Comparison of ENCODE assay signal across 8 cellular contexts in genomic region chr2:30147715-30148611, GRCh38. TPM values are rescaled to one million over a fixed set of nuclear protein-coding genes. Genes with fewer than 3 reads are reported as not detected.
DNase-seq lines count a peak whose midpoint lies in the region; ATAC-seq and TF ChIP-seq lines count a peak whose summit lies in the region.

No MANE protein-coding gene starts in this region.

- H3K4me1 ChIP-seq in ES-I3 (ENCODE audit: insufficient read depth, low read length) (peaks cover 30% of the 10 kb centered on the region), HCT116 (ENCODE audit: control insufficient read depth in 1 of 2, insufficient read depth in 2 of 2, low read length in 2 of 2) (peaks cover 22 to 23% of the 10 kb centered on the region in 2 experiments), mammary epithelial cell (ENCODE audit: insufficient read depth, low read length) (peaks cover 30% of the 10 kb centered on the region)

- H3K36me3 ChIP-seq in ES-I3 (ENCODE audit: insufficient read depth, low read length) (0 out of 2 replicates have a peak, but pooled peaks cover 5% of the 10 kb centered on the region), HCT116 (ENCODE audit: control insufficient read depth in 1 of 2, insufficient read depth in 2 of 2, low read length in 2 of 2) (0 out of 4 replicates have a peak, but pooled peaks cover 0 to 2% of the 10 kb centered on the region in 2 experiments), mammary epithelial cell (ENCODE audit: insufficient read depth, low read length) (peaks cover 3% of the 10 kb centered on the region)

- H3K9me2 ChIP-seq in HCT116 (ENCODE audit: insufficient read depth): no peaks in the 10 kb centered on the region

- CTCF ChIA-PET in HCT116 (lab: Charles Lee): interaction anchor here (0.8 to 3.3 kb wide), 4 partner anchors 10 to 564 kb away, joined by 3 to 25 read pairs (median 4); no protein-coding TSS in a partner anchor
- CTCF ChIA-PET in mammary epithelial cell (lab: Charles Lee; ENCODE audit: low non-redundant PET): interaction anchor here (0.6 kb wide), 2 partner anchors 21 to 35 kb away, joined by 3 to 8 read pairs; no protein-coding TSS in a partner anchor

- H3K27ac ChIP-seq in HCT116 (ENCODE audit: low read depth, low read length) (peak overlapping the region; percentile 81; the same call in 1 of the 2 replicates), VCaP (peak overlapping the region; percentile 88), mammary epithelial cell (ENCODE audit: insufficient read depth, low read depth, low read length) (peak overlapping the region; percentile 91)

- no peak overlapping the region for H2AFZ ChIP-seq in HCT116 (ENCODE audit: low read depth, low read length, poor library complexity, severe bottlenecking)
- peak overlapping the region; percentile 75 for H2AFZ ChIP-seq in mammary epithelial cell (ENCODE audit: low read depth, low read length)

- H3K4me3 ChIP-seq in HCT116 (replicated peaks in 1 of 2; ENCODE audit: low read depth in 1 of 2, low read length in 2 of 2) (peak overlapping the region; percentile 67 to 76), mammary epithelial cell (replicated peaks in 1 of 3; ENCODE audit: insufficient read depth in 1 of 3, low read depth in 2 of 3, low read length in 3 of 3) (peak overlapping the region; percentile 59 to 93 (median 70))

- H3K9ac ChIP-seq in ES-I3 (ENCODE audit: low read depth, low read length) (peak overlapping the region; percentile 58), HCT116 (ENCODE audit: low read length) (peak overlapping the region; percentile 57), mammary epithelial cell (ENCODE audit: insufficient read depth, low read length) (peak overlapping the region; percentile 88)

- dilution Hi-C loops in mammary epithelial cell (cut with HindIII; ENCODE audit: low sequenced_read_pairs): no loop called here

- ATAC-seq in HCT116 (peak; percentile 28), HG02884 (IDR thresholded peaks at IDR 0.05; ENCODE audit: unreplicated experiment) (no peak)

- H3K27me3 ChIP-seq in HCT116 (ENCODE audit: insufficient read depth, low read length): no peaks in the 10 kb centered on the region
- H3K27me3 ChIP-seq in mammary epithelial cell (ENCODE audit: insufficient read depth, low read length): no peaks in the 10 kb centered on the region

- 8% methylated on average over 35 of the region's 50 CpGs for WGBS in mammary epithelial cell (ENCODE audit: low coverage, missing lambda C conversion rate)

- TF ChIP-seq POLR2A in HCT116 (IDR thresholded peaks at IDR 0.05; ENCODE audit: borderline replicate concordance, extremely low read depth, insufficient read depth, insufficient read length): no peak

- peak overlapping the region; percentile 86 for H3K4me2 ChIP-seq in HCT116 (ENCODE audit: low read length)
- H3K4me2 ChIP-seq in mammary epithelial cell (ENCODE audit: insufficient read depth, low read depth, low read length): peak overlapping the region; percentile 84

- POLR2A ChIA-PET in HCT116 (lab: Charles Lee): no interaction called here

- peak in 2 of 3 experiments; percentile 23 to 40; a peak in 2 of 6 replicates for TF ChIP-seq CTCF in HCT116 (IDR thresholded peaks at IDR 0.05 in 2 of 3, conservative IDR thresholded peaks at IDR 0.05 in 1 of 3; ENCODE audit: borderline replicate concordance in 1 of 3, insufficient read depth in 1 of 3, low read depth in 2 of 3, low read length in 2 of 3)
- TF ChIP-seq CTCF in VCaP (conservative IDR thresholded peaks at IDR 0.05): peak; percentile 76
- TF ChIP-seq CTCF in mammary epithelial cell (conservative IDR thresholded peaks at IDR 0.05 in 1 of 2, IDR thresholded peaks at IDR 0.05 in 1 of 2; ENCODE audit: extremely low read depth in 1 of 2, insufficient read depth in 1 of 2, low read depth in 1 of 2, low read length in 2 of 2): peak; percentile 12 to 39

- no peak for DNase-seq in HCT116 (ENCODE audit: low read depth, low spot score)
- peak; percentile 60 for DNase-seq in NCI-H146 (lab: John Stamatoyannopoulos, UW)
- DNase-seq in mammary epithelial cell: peak; percentile 55
- peak; percentile 74 for DNase-seq in inferior parietal cortex (ENCODE audit: extremely low spot score)
- DNase-seq in stimulated activated CD4-positive, alpha-beta T cell treated with anti-CD3 and anti-CD28 coated beads, Interleukin-12 subunit alpha, Interleukin-12 subunit beta, amount 100 ng/mL, for 24 hours (ENCODE audit: low read depth in 2 of 2): peak; percentile 50 to 61

- intact Hi-C loops in HCT116 (cut with micrococcal nuclease) (no loop called here), mammary epithelial cell (cut with micrococcal nuclease) (loop anchor here (2.0 kb wide), 1 partner anchor 57 kb away; no protein-coding TSS in a partner anchor)

- H4K20me1 ChIP-seq in HCT116 (ENCODE audit: insufficient read depth) (no peaks in the 10 kb centered on the region), mammary epithelial cell (ENCODE audit: insufficient read depth, low read length) (no peaks in the 10 kb centered on the region)

- in situ Hi-C loops in mammary epithelial cell (cut with MboI; ENCODE audit: low sequenced_read_pairs in 2 of 2): no loop called here

- no peak for TF ChIP-seq RAD21 in HCT116 (IDR thresholded peaks at IDR 0.05; ENCODE audit: low read depth)

- H3K79me2 ChIP-seq in HCT116 (ENCODE audit: insufficient read depth, low read length) (no peaks in the 10 kb centered on the region), mammary epithelial cell (ENCODE audit: insufficient read depth, low read length) (peaks cover 30% of the 10 kb centered on the region)

- RAD21 ChIA-PET in HCT116 (lab: Charles Lee; ENCODE audit: low non-redundant PET in 1 of 2, low total read pairs in 2 of 2, uncharacterized antibody in 2 of 2, unreplicated experiment in 2 of 2): no interaction called here

- H3K9me3 ChIP-seq in ES-I3 (ENCODE audit: control insufficient read depth, insufficient read depth, low read length) (no peaks in the 10 kb centered on the region), HCT116 (ENCODE audit: control insufficient read depth in 1 of 2, insufficient read depth in 1 of 2, low read depth in 1 of 2, low read length in 2 of 2) (no peaks in the 10 kb centered on the region), mammary epithelial cell (replicated peaks; ENCODE audit: insufficient read depth, low read length) (no peaks in the 10 kb centered on the region)

- BruUV-seq in HCT116 (replicated peaks; lab: Mats Ljungman, UMichigan) (no TSS peak), mammary epithelial cell (replicated peaks; lab: Mats Ljungman, UMichigan) (no TSS peak)

TF ChIP-seq in HCT116, 20 proteins besides CTCF, POLR2A, EP300 and RAD21:
- TF ChIP-seq, protein P1, sequence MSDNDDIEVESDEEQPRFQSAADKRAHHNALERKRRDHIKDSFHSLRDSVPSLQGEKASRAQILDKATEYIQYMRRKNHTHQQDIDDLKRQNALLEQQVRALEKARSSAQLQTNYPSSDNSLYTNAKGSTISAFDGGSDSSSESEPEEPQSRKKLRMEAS (IDR thresholded peaks at IDR 0.05): peak; percentile 43; the same call in 1 of the 2 replicates
- TF ChIP-seq TCF7L2 (IDR thresholded peaks at IDR 0.05; ENCODE audit: borderline replicate concordance, extremely low read depth, insufficient read depth, insufficient read length): peak; percentile 56
- no peak for TF ChIP-seq JUND (IDR thresholded peaks at IDR 0.05)
- TF ChIP-seq, protein P2, sequence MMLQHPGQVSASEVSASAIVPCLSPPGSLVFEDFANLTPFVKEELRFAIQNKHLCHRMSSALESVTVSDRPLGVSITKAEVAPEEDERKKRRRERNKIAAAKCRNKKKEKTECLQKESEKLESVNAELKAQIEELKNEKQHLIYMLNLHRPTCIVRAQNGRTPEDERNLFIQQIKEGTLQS (IDR thresholded peaks at IDR 0.05): no peak
- no peak for TF ChIP-seq ZFX (IDR thresholded peaks at IDR 0.05)
- no peak for TF ChIP-seq CEBPB (IDR thresholded peaks at IDR 0.05; ENCODE audit: low read depth)
- no peak for TF ChIP-seq REST (IDR thresholded peaks at IDR 0.05; ENCODE audit: low read depth)
- TF ChIP-seq SIN3A (IDR thresholded peaks at IDR 0.05; ENCODE audit: low read depth): no peak
- no peak for TF ChIP-seq EGR1 (IDR thresholded peaks at IDR 0.05; ENCODE audit: low read depth)
- no peak for TF ChIP-seq EZH2phosphoT487 (IDR thresholded peaks at IDR 0.05; ENCODE audit: borderline replicate concordance)

RNA-seq across cellular contexts. Expression of gene YPEL5, which starts 1.2 kb away (rescaled TPM):
- total RNA-seq in HCT116 (2021; ENCODE audit: unreplicated experiment) (27.1 TPM), mammary epithelial cell (100 to 1,000 TPM in 1 of 2 donors, 10 to 100 TPM in 1; 62.9 to 109 TPM)
- polyA plus RNA-seq in HCT116 (2012): 27.9 and 45.9 TPM in 2 replicates
- polyA plus RNA-seq in mammary epithelial cell: 30.4 TPM
- 35.3 TPM for polyA minus RNA-seq in mammary epithelial cell

Comparison
In these comparisons a context has a peak if more than half of its experiments do, and no peak if none do; other contexts are left out.
1. CTCF ChIP-seq: peak in every context shown above with its lines; median percentile 76 in VCaP; 32 in HCT116; 26 in mammary epithelial cell.